9 cellular contexts compared by ENCODE assay signal in genomic region chr19:52993342-52994178, GRCh38. TPM values are rescaled to one million over a fixed set of nuclear protein-coding genes. Genes with fewer than 3 reads are reported as not detected.
A peak's percentile ranks its signal among the peaks of the same experiment; 100 is the strongest.
DNase-seq lines count a peak whose midpoint lies in the region; TF ChIP-seq lines count a peak whose summit lies in the region.
"Had no signal": no experiment of that assay in that cellular context is flagged by ENCODE, and none has a peak within 500 bp of the region (broad histone marks: within the 10 kb centered on the region; RNA-seq: fewer than 3 reads in every experiment).

No MANE protein-coding gene starts in this region.

- peak overlapping the region; percentile 51 for H3K4me3 ChIP-seq in DOHH2 (ENCODE audit: low read length)

- peak; percentile 79 for DNase-seq in NCI-H2227 treated with DMSO at 0.1 percent for 48 hours (lab: John Stamatoyannopoulos, UW)
- peak; percentile 45 to 60 for DNase-seq in activated CD8-positive, alpha-beta memory T cell treated with anti-CD3 and anti-CD28 coated beads for 1 hour (ENCODE audit: extremely low read depth in 1 of 2, low read depth in 1 of 2)
- DNase-seq in ecto neural progenitor cell (ENCODE audit: low spot score) = peak; percentile 84
- peak; percentile 78 to 83 for DNase-seq in lung microvascular endothelial cell (ENCODE audit: low read depth in 2 of 2)
- DNase-seq in stimulated activated CD4-positive, alpha-beta T cell treated with anti-CD3 and anti-CD28 coated beads, Interleukin-4, amount 100 ng/mL, for 4 hours = peak; percentile 74 to 80
- no peak for DNase-seq in NAMALWA (ENCODE audit: low spot score)
- no peak for DNase-seq in MV-4-11 (lab: John Stamatoyannopoulos, UW)

- peak; percentile 42 for TF ChIP-seq CTCF in DOHH2 (IDR thresholded peaks at IDR 0.05; ENCODE audit: low read depth, low read length, poor library complexity, severe bottlenecking)

- H3K36me3 ChIP-seq in DOHH2 (ENCODE audit: control insufficient read depth, low read length) = no peaks in the 10 kb centered on the region

- no peaks in the 10 kb centered on the region for H4K20me1 ChIP-seq in DOHH2 (ENCODE audit: control insufficient read depth, insufficient read depth, low read depth, low read length)

- no peak overlapping the region for H3K27ac ChIP-seq in DOHH2 (ENCODE audit: low read depth, low read length)

- H3K9me3 ChIP-seq in DOHH2 (ENCODE audit: control insufficient read depth, insufficient read depth, low read length) = peaks cover 3% of the 10 kb centered on the region; the same call in 1 of the 2 replicates

- H3K79me2 ChIP-seq in DOHH2 (ENCODE audit: control insufficient read depth, low read length) = no peaks in the 10 kb centered on the region

- peak overlapping the region; percentile 57 for H3K4me2 ChIP-seq in DOHH2 (ENCODE audit: low read length)

- no peaks in the 10 kb centered on the region for H3K9me2 ChIP-seq in DOHH2 (replicated peaks; ENCODE audit: control insufficient read depth, low read length)

- H3F3A ChIP-seq in DOHH2 (ENCODE audit: control insufficient read depth, insufficient read depth) = no peaks in the 10 kb centered on the region

- H3K4me1 ChIP-seq in DOHH2 (ENCODE audit: control insufficient read depth, low read length) = peaks cover 4% of the 10 kb centered on the region; the same call in 1 of the 2 replicates

- no peaks in the 10 kb centered on the region for H3K27me3 ChIP-seq in DOHH2 (ENCODE audit: control insufficient read depth, low read length)

RNA-seq across cellular contexts. Expression of gene ERVV-1, which starts 20.2 kb away (rescaled TPM):
- total RNA-seq in lung microvascular endothelial cell = not detected in 2 replicates
- total RNA-seq: activated CD8-positive, alpha-beta memory T cell treated with anti-CD3 and anti-CD28 coated beads for 36 hours had no signal

RNA-seq across cellular contexts. Expression of gene ZNF816, which starts 30.9 kb away (rescaled TPM):
- 4.6 and 6.5 TPM in 2 replicates for total RNA-seq in lung microvascular endothelial cell

RNA-seq across cellular contexts. Expression of gene ERVV-2, which starts 51.0 kb away (rescaled TPM):
- not detected in 2 replicates for total RNA-seq in lung microvascular endothelial cell
- total RNA-seq: activated CD8-positive, alpha-beta memory T cell treated with anti-CD3 and anti-CD28 coated beads for 36 hours had no signal

Comparison
In these comparisons a context has a peak if more than half of its experiments do, and no peak if none do; other contexts are left out.
1. DNase-seq: peak in NCI-H2227 treated with DMSO at 0.1 percent for 48 hours (single experiment), activated CD8-positive, alpha-beta memory T cell treated with anti-CD3 and anti-CD28 coated beads for 1 hour (2 of 2), ecto neural progenitor cell (single experiment), lung microvascular endothelial cell (2 of 2) and stimulated activated CD4-positive, alpha-beta T cell treated with anti-CD3 and anti-CD28 coated beads, Interleukin-4, amount 100 ng/mL, for 4 hours (2 of 2); none in NAMALWA (single experiment) and MV-4-11 (single experiment).